In the genomic region with DNA sequence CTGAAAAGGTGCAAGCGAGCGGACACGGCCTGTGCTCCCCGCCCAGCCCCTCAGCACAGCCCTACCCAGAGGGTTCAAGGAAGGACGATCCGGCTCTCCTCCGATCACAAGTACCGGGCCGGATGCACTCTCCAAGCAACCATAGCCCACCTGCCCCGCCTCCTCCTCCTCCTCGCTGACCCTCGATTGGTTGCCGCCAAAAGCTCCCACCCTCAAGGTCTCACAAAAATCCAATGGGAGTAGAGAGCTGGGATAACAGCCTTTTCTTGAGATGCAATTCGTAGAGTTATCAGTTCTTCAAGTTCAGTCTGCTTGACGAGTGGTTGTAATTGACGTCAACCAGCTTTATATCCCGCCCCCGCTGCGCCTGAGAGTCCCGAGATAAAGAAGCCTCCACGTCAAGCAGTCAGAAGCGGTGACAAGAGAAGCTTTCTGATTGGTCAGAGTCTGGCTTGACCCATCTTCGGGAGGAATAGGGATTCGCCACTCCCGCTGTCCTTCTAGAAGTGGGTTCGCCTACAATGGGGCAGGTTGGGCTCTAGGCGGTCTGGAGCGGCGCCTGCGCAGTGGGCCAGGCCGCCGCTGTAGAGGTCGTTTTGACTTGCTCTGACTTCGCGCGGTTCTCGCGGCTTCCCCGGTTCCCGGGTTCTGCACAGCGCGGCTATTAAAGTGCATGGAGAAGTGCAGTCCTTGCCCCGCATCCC, we compare ENCODE assay signal across 1 cellular context.
A peak's percentile ranks its signal among the peaks of the same experiment; 100 is the strongest.
TF ChIP-seq lines count a peak whose summit lies in the region.

A gene with protein sequence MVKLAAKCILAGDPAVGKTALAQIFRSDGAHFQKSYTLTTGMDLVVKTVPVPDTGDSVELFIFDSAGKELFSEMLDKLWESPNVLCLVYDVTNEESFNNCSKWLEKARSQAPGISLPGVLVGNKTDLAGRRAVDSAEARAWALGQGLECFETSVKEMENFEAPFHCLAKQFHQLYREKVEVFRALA (minus strand): TSS at position 154 of the 704 bp plus-strand sequence. CDS start 412 bp downstream, outside the sequence.

TF ChIP-seq in HEK293, 187 proteins besides CTCF, POLR2A, EP300 and RAD21 (continued from another document):
- TF ChIP-seq KLF9 (tag by site-specific recombination; IDR thresholded peaks at IDR 0.05; ENCODE audit: low read depth) (peak; percentile 66), ZNF335 (tag by site-specific recombination; conservative IDR thresholded peaks at IDR 0.05) (peak; percentile 79), SP7 (tag by site-specific recombination; IDR thresholded peaks at IDR 0.05) (peak; percentile 19; the same call in 1 of the 2 replicates), ZNF843 (tag by site-specific recombination; IDR thresholded peaks at IDR 0.05) (no peak), ZNF48 (tag by site-specific recombination; IDR thresholded peaks at IDR 0.05) (no peak), ZNF324 (tag by site-specific recombination; IDR thresholded peaks at IDR 0.05) (no peak), ZNF692 (tag by site-specific recombination; IDR thresholded peaks at IDR 0.05) (peak; percentile 64; the same call in 1 of the 2 replicates), MEIS1 (CRISPR knock-in tag; IDR thresholded peaks at IDR 0.05; ENCODE audit: borderline replicate concordance) (no peak), ZNF707 (tag by site-specific recombination; IDR thresholded peaks at IDR 0.05) (no peak), SALL2 (tag by site-specific recombination; IDR thresholded peaks at IDR 0.05; ENCODE audit: borderline replicate concordance) (no peak), REPIN1 (tag by site-specific recombination; IDR thresholded peaks at IDR 0.05; ENCODE audit: low read depth) (no peak), ZFP37 (tag by site-specific recombination; IDR thresholded peaks at IDR 0.05) (no peak), ZXDB (tag by site-specific recombination; IDR thresholded peaks at IDR 0.05) (0 out of 2 replicates have a peak, but pooled peaks have one; percentile 3), ZFP3 (tag by site-specific recombination; IDR thresholded peaks at IDR 0.05; ENCODE audit: low read depth) (no peak), TRIM28 (IDR thresholded peaks at IDR 0.05; ENCODE audit: borderline replicate concordance, low read length) (no peak), SP2 (tag by site-specific recombination; IDR thresholded peaks at IDR 0.05) (peak; percentile 97), ZBTB26 (tag by site-specific recombination; optimal IDR thresholded peaks at IDR 0.05) (peak; percentile 9), KLF10 (tag by site-specific recombination; IDR thresholded peaks at IDR 0.05) (peak; percentile 57; the same call in 1 of the 2 replicates), ZFHX2 (tag by site-specific recombination; conservative IDR thresholded peaks at IDR 0.05) (peak; percentile 86), GLIS2 (tag by site-specific recombination; IDR thresholded peaks at IDR 0.05) (0 out of 2 replicates have a peak, but pooled peaks have one; percentile 24), ZNF561 (tag by site-specific recombination; IDR thresholded peaks at IDR 0.05; ENCODE audit: borderline replicate concordance) (no peak), PRDM10 (tag by site-specific recombination; IDR thresholded peaks at IDR 0.05) (peak; percentile 88), ZNF629 (tag by site-specific recombination; IDR thresholded peaks at IDR 0.05) (0 out of 2 replicates have a peak, but pooled peaks have one; percentile 35), ZBTB20 (tag by site-specific recombination; IDR thresholded peaks at IDR 0.05) (peak; percentile 93), ZNF174 (tag by site-specific recombination; IDR thresholded peaks at IDR 0.05) (no peak), HOXD13 (CRISPR knock-in tag; IDR thresholded peaks at IDR 0.05; ENCODE audit: borderline replicate concordance) (peak; percentile 100), ZBTB8A (tag by site-specific recombination; IDR thresholded peaks at IDR 0.05) (peak; percentile 87), SP3 (tag by site-specific recombination; IDR thresholded peaks at IDR 0.05) (peak; percentile 88), ZNF302 (tag by site-specific recombination; IDR thresholded peaks at IDR 0.05; ENCODE audit: low read depth) (no peak), HOXC10 (CRISPR knock-in tag; IDR thresholded peaks at IDR 0.05) (peak; percentile 95), GLI2 (tag by site-specific recombination; IDR thresholded peaks at IDR 0.05; ENCODE audit: borderline replicate concordance, low read depth) (no peak), EGR2 (tag by site-specific recombination; IDR thresholded peaks at IDR 0.05; ENCODE audit: low read depth) (peak; percentile 91), ZBTB17 (tag by site-specific recombination; IDR thresholded peaks at IDR 0.05) (0 out of 2 replicates have a peak, but pooled peaks have one; percentile 51)
- TF ChIP-seq, protein P1, sequence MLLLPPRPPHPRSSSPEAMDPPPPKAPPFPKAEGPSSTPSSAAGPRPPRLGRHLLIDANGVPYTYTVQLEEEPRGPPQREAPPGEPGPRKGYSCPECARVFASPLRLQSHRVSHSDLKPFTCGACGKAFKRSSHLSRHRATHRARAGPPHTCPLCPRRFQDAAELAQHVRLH (tag by site-specific recombination; IDR thresholded peaks at IDR 0.05), result 0 out of 2 replicates have a peak, but pooled peaks have one; percentile 18
- TF ChIP-seq, protein P2, sequence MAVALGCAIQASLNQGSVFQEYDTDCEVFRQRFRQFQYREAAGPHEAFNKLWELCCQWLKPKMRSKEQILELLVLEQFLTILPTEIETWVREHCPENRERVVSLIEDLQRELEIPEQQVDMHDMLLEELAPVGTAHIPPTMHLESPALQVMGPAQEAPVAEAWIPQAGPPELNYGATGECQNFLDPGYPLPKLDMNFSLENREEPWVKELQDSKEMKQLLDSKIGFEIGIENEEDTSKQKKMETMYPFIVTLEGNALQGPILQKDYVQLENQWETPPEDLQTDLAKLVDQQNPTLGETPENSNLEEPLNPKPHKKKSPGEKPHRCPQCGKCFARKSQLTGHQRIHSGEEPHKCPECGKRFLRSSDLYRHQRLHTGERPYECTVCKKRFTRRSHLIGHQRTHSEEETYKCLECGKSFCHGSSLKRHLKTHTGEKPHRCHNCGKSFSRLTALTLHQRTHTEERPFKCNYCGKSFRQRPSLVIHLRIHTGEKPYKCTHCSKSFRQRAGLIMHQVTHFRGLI (tag by site-specific recombination; IDR thresholded peaks at IDR 0.05), result peak; percentile 90
- TF ChIP-seq, protein P3, sequence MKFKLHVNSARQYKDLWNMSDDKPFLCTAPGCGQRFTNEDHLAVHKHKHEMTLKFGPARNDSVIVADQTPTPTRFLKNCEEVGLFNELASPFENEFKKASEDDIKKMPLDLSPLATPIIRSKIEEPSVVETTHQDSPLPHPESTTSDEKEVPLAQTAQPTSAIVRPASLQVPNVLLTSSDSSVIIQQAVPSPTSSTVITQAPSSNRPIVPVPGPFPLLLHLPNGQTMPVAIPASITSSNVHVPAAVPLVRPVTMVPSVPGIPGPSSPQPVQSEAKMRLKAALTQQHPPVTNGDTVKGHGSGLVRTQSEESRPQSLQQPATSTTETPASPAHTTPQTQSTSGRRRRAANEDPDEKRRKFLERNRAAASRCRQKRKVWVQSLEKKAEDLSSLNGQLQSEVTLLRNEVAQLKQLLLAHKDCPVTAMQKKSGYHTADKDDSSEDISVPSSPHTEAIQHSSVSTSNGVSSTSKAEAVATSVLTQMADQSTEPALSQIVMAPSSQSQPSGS (tag by site-specific recombination; IDR thresholded peaks at IDR 0.05; ENCODE audit: low read depth), result peak; percentile 63
TF ChIP-seq in HEK293: peak in this region for 28.
